26 cellular contexts compared by ENCODE assay signal in genomic region chr1:30536530-30536929, GRCh38.
"Had no signal": no experiment of that assay in that cellular context is flagged by ENCODE, and none has a peak within 500 bp of the region (broad histone marks: within the 10 kb centered on the region; RNA-seq: fewer than 3 reads in every experiment).

No MANE protein-coding gene starts in this region.

- H3K27ac ChIP-seq: dorsolateral prefrontal cortex, epithelial cell of prostate, gastrocnemius medialis, hepatocyte, left lung, neutrophil, pancreas, sigmoid colon, thoracic aorta, transverse colon, vagina had no signal

- H3K4me3 Mint-ChIP-seq: endodermal cell; mesothelial cell of epicardium; naive B cell; natural killer cell treated with Interleukin-12 subunit alpha and Interleukin-12 subunit beta and Interleukin-15 and Interleukin-18, amount 100 ng/mL, for 72 hours; neural crest cell; stimulated activated naive B cell treated with anti-CD40 and anti-IgM and Interleukin-4, amounts not matched to agents 10 μg/mL and 1 μg/mL and 100 μg/mL, for 72 hours; stimulated activated naive CD8-positive, alpha-beta T cell treated with anti-CD3 and anti-CD28 coated beads, Interleukin-15, Interleukin-2, amounts not matched to agents 100 ng/mL and 50 ng/mL, for 24 hours had no signal

- H3K27me3 ChIP-seq: gastrocnemius medialis, hepatocyte, neutrophil, pancreas, sigmoid colon, transverse colon, vagina had no signal

- H3K4me1 Mint-ChIP-seq: mesothelial cell of epicardium; naive B cell; stimulated activated naive B cell treated with anti-CD40 and anti-IgM and Interleukin-4, amounts not matched to agents 10 μg/mL and 1 μg/mL and 100 μg/mL, for 72 hours had no signal

- H3K4me3 ChIP-seq: dorsolateral prefrontal cortex, gastrocnemius medialis, hepatocyte, left lung, mucosa of descending colon, pancreas, sigmoid colon, thoracic aorta, transverse colon, vagina had no signal

- H3K27me3 Mint-ChIP-seq: progenitor cell of endocrine pancreas had no signal

- H3K27ac Mint-ChIP-seq: endodermal cell; mesothelial cell of epicardium; naive B cell; natural killer cell treated with Interleukin-12 subunit alpha and Interleukin-12 subunit beta and Interleukin-15 and Interleukin-18, amount 100 ng/mL, for 72 hours; progenitor cell of endocrine pancreas; stimulated activated naive B cell treated with anti-CD40 and anti-IgM and Interleukin-4, amounts not matched to agents 10 μg/mL and 1 μg/mL and 100 μg/mL, for 72 hours; stimulated activated naive CD8-positive, alpha-beta T cell treated with anti-CD3 and anti-CD28 coated beads, Interleukin-15, Interleukin-2, amounts not matched to agents 100 ng/mL and 50 ng/mL, for 24 hours had no signal

- DNase-seq: dorsolateral prefrontal cortex; effector CD8-positive, alpha-beta T cell; endodermal cell; foreskin fibroblast; gastrocnemius medialis; kidney; left lung; mesenchymal stem cell; mucosa of descending colon; naive B cell; pancreas; sigmoid colon; stimulated activated CD4-positive, alpha-beta T cell treated with anti-CD3 and anti-CD28 coated beads, Interleukin-4, amount 100 ng/mL, for 4 hours; stimulated activated naive B cell treated with anti-CD40 and anti-IgM and Interleukin-4, amounts not matched to agents 10 μg/mL and 1 μg/mL and 100 μg/mL, for 72 hours; transverse colon had no signal

- H3K4me1 ChIP-seq: gastrocnemius medialis, left lung, pancreas, sigmoid colon, transverse colon, vagina had no signal

- H3K9me3 ChIP-seq: gastrocnemius medialis, left lung, mucosa of descending colon, neutrophil, pancreas, thoracic aorta, transverse colon, vagina had no signal

- H3K36me3 Mint-ChIP-seq: mesothelial cell of epicardium; naive B cell; natural killer cell treated with Interleukin-12 subunit alpha and Interleukin-12 subunit beta and Interleukin-15 and Interleukin-18, amount 100 ng/mL, for 72 hours; stimulated activated naive B cell treated with anti-CD40 and anti-IgM and Interleukin-4, amounts not matched to agents 10 μg/mL and 1 μg/mL and 100 μg/mL, for 72 hours had no signal

- ATAC-seq: esophagus mucosa; gastrocnemius medialis; left lung; mucosa of descending colon; natural killer cell treated with Interleukin-12 subunit alpha and Interleukin-12 subunit beta and Interleukin-15 and Interleukin-18, amount 100 ng/mL, for 72 hours; pancreas; stimulated activated naive B cell treated with anti-CD40 and anti-IgM and Interleukin-4, amounts not matched to agents 10 μg/mL and 1 μg/mL and 100 μg/mL, for 72 hours had no signal

- H3K9me3 Mint-ChIP-seq: natural killer cell treated with Interleukin-12 subunit alpha and Interleukin-12 subunit beta and Interleukin-15 and Interleukin-18, amount 100 ng/mL, for 72 hours; neural crest cell; stimulated activated naive CD8-positive, alpha-beta T cell treated with anti-CD3 and anti-CD28 coated beads, Interleukin-15, Interleukin-2, amounts not matched to agents 100 ng/mL and 50 ng/mL, for 24 hours had no signal
